12 cellular contexts compared by ENCODE assay signal in genomic region chr5:14187660-14188059, GRCh38. TPM values are rescaled to one million over a fixed set of nuclear protein-coding genes. Genes with fewer than 3 reads are reported as not detected.
A peak's percentile ranks its signal among the peaks of the same experiment; 100 is the strongest.
DNase-seq lines count a peak whose midpoint lies in the region; ATAC-seq lines count a peak whose summit lies in the region.
"Had no signal": no experiment of that assay in that cellular context is flagged by ENCODE, and none has a peak within 500 bp of the region (broad histone marks: within the 10 kb centered on the region; RNA-seq: fewer than 3 reads in every experiment).

No MANE protein-coding gene starts in this region.

- no peaks in the 10 kb centered on the region for H3K4me1 Mint-ChIP-seq in activated T-cell treated with anti-CD3 and anti-CD28 coated beads, Interleukin-2, amount 50 U/mL, for 72 hours (ENCODE audit: low read depth)
- peaks cover 48% of the 10 kb centered on the region for H3K4me1 Mint-ChIP-seq in memory B cell

- no peaks in the 10 kb centered on the region for H3K36me3 ChIP-seq in urinary bladder (ENCODE audit: insufficient read depth)
- H3K36me3 ChIP-seq: adrenal gland had no signal

- in situ Hi-C loops in KBM-7 (cut with MboI; ENCODE audit: low pct_unique_long_range_greater_than_20kb, low sequenced_read_pairs) = no loop called here

- WGBS in urinary bladder = 53% methylated on average over 5 of the region's 5 CpGs

- peak overlapping the region; percentile 83 for H3K27ac Mint-ChIP-seq in activated T-cell treated with anti-CD3 and anti-CD28 coated beads, Interleukin-2, amount 50 U/mL, for 72 hours
- H3K27ac Mint-ChIP-seq in memory B cell = peak overlapping the region; percentile 80

- ATAC-seq in activated T-cell treated with anti-CD3 and anti-CD28 coated beads, Interleukin-2, amount 50 U/mL, for 72 hours (replicated peaks in 1 of 2) = no peak
- ATAC-seq in memory B cell (ENCODE audit: low read depth) = no peak
- ATAC-seq in HG02885 (IDR thresholded peaks at IDR 0.05; ENCODE audit: poor library complexity, unreplicated experiment) = no peak
- ATAC-seq: GM12878 had no signal

- H3K36me3 Mint-ChIP-seq in activated T-cell treated with anti-CD3 and anti-CD28 coated beads, Interleukin-2, amount 50 U/mL, for 72 hours (ENCODE audit: insufficient read depth in 2 of 2) = no peaks in the 10 kb centered on the region
- no peaks in the 10 kb centered on the region for H3K36me3 Mint-ChIP-seq in memory B cell

- no peaks in the 10 kb centered on the region for H3K9me3 Mint-ChIP-seq in activated T-cell treated with anti-CD3 and anti-CD28 coated beads, Interleukin-2, amount 50 U/mL, for 72 hours
- no peaks in the 10 kb centered on the region for H3K9me3 Mint-ChIP-seq in memory B cell

- DNase-seq in activated T-cell treated with anti-CD3 and anti-CD28 coated beads, Interleukin-2, amount 50 U/mL, for 72 hours = no peak
- DNase-seq in activated T-cell treated with anti-CD3 and anti-CD28 coated beads for 4 hours = no peak
- peak; percentile 54 for DNase-seq in astrocyte of the hippocampus (ENCODE audit: low read depth, low spot score)
- DNase-seq in memory B cell (ENCODE audit: low spot score in 2 of 2) = no peak
- no peak for DNase-seq in KBM-7
- no peak for DNase-seq in activated CD8-positive, alpha-beta memory T cell treated with anti-CD3 and anti-CD28 coated beads for 24 hours
- DNase-seq: adrenal gland, testis had no signal

- H3K4me1 ChIP-seq in urinary bladder (ENCODE audit: insufficient read depth) = peaks cover 4% of the 10 kb centered on the region

- H3K4me3 Mint-ChIP-seq in activated T-cell treated with anti-CD3 and anti-CD28 coated beads, Interleukin-2, amount 50 U/mL, for 72 hours = no peak overlapping the region
- no peak overlapping the region for H3K4me3 Mint-ChIP-seq in memory B cell

- no peak overlapping the region for H3K4me3 ChIP-seq in urinary bladder (ENCODE audit: low read depth, low read length)
- H3K4me3 ChIP-seq: adrenal gland, GM12878, testis had no signal

- peak overlapping the region; percentile 51 for H3K27ac ChIP-seq in urinary bladder (ENCODE audit: low read depth)
- H3K27ac ChIP-seq: adrenal gland, KMS-11, testis had no signal

- H3K27me3 Mint-ChIP-seq in activated T-cell treated with anti-CD3 and anti-CD28 coated beads, Interleukin-2, amount 50 U/mL, for 72 hours (ENCODE audit: low read depth) = no peaks in the 10 kb centered on the region
- no peaks in the 10 kb centered on the region for H3K27me3 Mint-ChIP-seq in memory B cell

RNA-seq across cellular contexts. Expression of gene TRIO, which starts 44.5 kb away (rescaled TPM):
- 10 to 100 TPM; 13.2 to 14.0 TPM for total RNA-seq in activated T-cell treated with anti-CD3 and anti-CD28 coated beads, Interleukin-2, amount 50 U/mL, for 72 hours
- 233 TPM for total RNA-seq in urinary bladder
- 35.8 TPM for polyA plus RNA-seq in urinary bladder

Comparison
In these comparisons a context has a peak if more than half of its experiments do, and no peak if none do; other contexts are left out.
1. RNA of gene TRIO, which starts 44.5 kb away (total RNA-seq): 233 TPM in urinary bladder (single experiment); 13.2 to 14.0 TPM in activated T-cell treated with anti-CD3 and anti-CD28 coated beads, Interleukin-2, amount 50 U/mL, for 72 hours; every median in the first group is over 10 times any median in the second.